In the genomic region with DNA sequence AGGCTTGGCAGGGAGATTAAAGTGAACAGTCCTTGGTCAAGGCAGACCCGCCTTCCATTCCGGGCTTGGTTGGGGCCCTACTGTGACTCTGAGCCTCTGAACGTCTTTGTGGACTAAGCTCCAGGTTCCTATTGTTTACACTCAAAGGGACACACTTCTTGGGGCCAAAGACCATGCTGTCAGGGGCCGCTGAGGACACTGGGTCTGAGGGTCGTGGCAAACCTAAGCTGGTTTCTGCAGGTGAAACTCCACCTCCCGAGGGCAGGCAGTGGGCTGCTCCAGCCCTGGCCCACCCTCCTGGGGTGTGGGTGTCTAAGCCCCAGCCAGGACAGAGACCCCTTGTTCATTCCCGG, we compare ENCODE assay signal across 11 cellular contexts. TPM values are rescaled to one million over a fixed set of nuclear protein-coding genes. Genes with fewer than 3 reads are reported as not detected.
DNase-seq lines count a peak whose midpoint lies in the region; ATAC-seq and TF ChIP-seq lines count a peak whose summit lies in the region.
"Had no signal": no experiment of that assay in that cellular context is flagged by ENCODE, and none has a peak within 500 bp of the region (broad histone marks: within the 10 kb centered on the region; RNA-seq: fewer than 3 reads in every experiment).

No MANE protein-coding gene starts in this region.

- peak overlapping the region; percentile 3 to 62 for H3K9ac ChIP-seq in stomach smooth muscle (ENCODE audit: low read length in 2 of 2)

- no peak for ATAC-seq in activated T-cell treated with anti-CD3 and anti-CD28 coated beads, Interleukin-2, amount 50 U/mL, for 4 hours
- ATAC-seq in activated CD8-positive, alpha-beta T cell treated with anti-CD3 and anti-CD28 coated beads for 36 hours, result no peak
- no peak for ATAC-seq in gastroesophageal sphincter

- peak overlapping the region; percentile 92 for H3K27ac Mint-ChIP-seq in activated T-cell treated with anti-CD3 and anti-CD28 coated beads, Interleukin-2, amount 50 U/mL, for 24 hours
- H3K27ac Mint-ChIP-seq in activated CD8-positive, alpha-beta T cell treated with anti-CD3 and anti-CD28 coated beads for 36 hours, result peak overlapping the region; percentile 90

- H3K4me1 ChIP-seq in gastroesophageal sphincter (peaks cover 6 to 100% (median 60%) of the 10 kb centered on the region in 3 donors), stomach smooth muscle (ENCODE audit: control insufficient read depth, insufficient read depth, low read length) (peaks cover 82% of the 10 kb centered on the region)

- H3K27me3 Mint-ChIP-seq in activated T-cell treated with anti-CD3 and anti-CD28 coated beads, Interleukin-2, amount 50 U/mL, for 24 hours, result no peaks in the 10 kb centered on the region
- no peaks in the 10 kb centered on the region for H3K27me3 Mint-ChIP-seq in activated T-cell treated with anti-CD3 and anti-CD28 coated beads, Interleukin-2, amount 50 U/mL, for 4 hours (ENCODE audit: low read depth)
- H3K27me3 Mint-ChIP-seq in activated CD8-positive, alpha-beta T cell treated with anti-CD3 and anti-CD28 coated beads for 36 hours, result no peaks in the 10 kb centered on the region

- TF ChIP-seq EP300 in gastroesophageal sphincter (IDR thresholded peaks at IDR 0.05), result no peak

- POLR2A ChIA-PET in activated CD8-positive, alpha-beta T cell treated with anti-CD3 and anti-CD28 coated beads for 36 hours (lab: Charles Lee), result interaction anchor here (0.6 to 0.8 kb wide), 2 partner anchors 12 to 43 kb away, joined by 3 to 4 read pairs; a partner anchor contains a TSS

- no peak overlapping the region for H3K4me3 Mint-ChIP-seq in activated T-cell treated with anti-CD3 and anti-CD28 coated beads, Interleukin-2, amount 50 U/mL, for 24 hours
- no peak overlapping the region for H3K4me3 Mint-ChIP-seq in activated T-cell treated with anti-CD3 and anti-CD28 coated beads, Interleukin-2, amount 50 U/mL, for 4 hours
- H3K4me3 Mint-ChIP-seq in activated CD8-positive, alpha-beta T cell treated with anti-CD3 and anti-CD28 coated beads for 36 hours, result no peak overlapping the region

- peaks cover 0 to 64% of the 10 kb centered on the region in 2 donors for H3K36me3 ChIP-seq in gastroesophageal sphincter
- peaks cover under 1 to 15% of the 10 kb centered on the region in 2 donors for H3K36me3 ChIP-seq in stomach smooth muscle (ENCODE audit: control insufficient read depth in 2 of 2, insufficient read depth in 2 of 2, low read length in 2 of 2)

- peaks cover 40% of the 10 kb centered on the region for H3K4me1 Mint-ChIP-seq in activated T-cell treated with anti-CD3 and anti-CD28 coated beads, Interleukin-2, amount 50 U/mL, for 24 hours (ENCODE audit: low read depth)
- peaks cover 41% of the 10 kb centered on the region for H3K4me1 Mint-ChIP-seq in activated T-cell treated with anti-CD3 and anti-CD28 coated beads, Interleukin-2, amount 50 U/mL, for 4 hours (ENCODE audit: low read depth)
- H3K4me1 Mint-ChIP-seq in activated CD8-positive, alpha-beta T cell treated with anti-CD3 and anti-CD28 coated beads for 36 hours (ENCODE audit: low read depth), result peaks cover 36% of the 10 kb centered on the region

- no peak for TF ChIP-seq POLR2A in gastroesophageal sphincter (IDR thresholded peaks at IDR 0.05)

- H3K9me3 Mint-ChIP-seq in activated T-cell treated with anti-CD3 and anti-CD28 coated beads, Interleukin-2, amount 50 U/mL, for 24 hours, result no peaks in the 10 kb centered on the region
- H3K9me3 Mint-ChIP-seq in activated T-cell treated with anti-CD3 and anti-CD28 coated beads, Interleukin-2, amount 50 U/mL, for 4 hours, result no peaks in the 10 kb centered on the region
- no peaks in the 10 kb centered on the region for H3K9me3 Mint-ChIP-seq in activated CD8-positive, alpha-beta T cell treated with anti-CD3 and anti-CD28 coated beads for 36 hours

- TF ChIP-seq CTCF in activated CD8-positive, alpha-beta T cell treated with anti-CD3 and anti-CD28 coated beads for 36 hours (IDR thresholded peaks at IDR 0.05), result no peak
- no peak for TF ChIP-seq CTCF in gastroesophageal sphincter (IDR thresholded peaks at IDR 0.05)

- peak; percentile 25 for DNase-seq in activated T-cell treated with anti-CD3 and anti-CD28 coated beads, Interleukin-2, amount 50 U/mL, for 24 hours
- DNase-seq in activated T-cell treated with anti-CD3 and anti-CD28 coated beads, Interleukin-2, amount 50 U/mL, for 4 hours, result no peak
- DNase-seq in activated CD8-positive, alpha-beta T cell treated with anti-CD3 and anti-CD28 coated beads for 36 hours, result no peak
- no peak for DNase-seq in NCI-H526 treated with DMSO at 0.1 percent for 48 hours (lab: John Stamatoyannopoulos, UW)
- no peak for DNase-seq in globus pallidus (ENCODE audit: low spot score)
- DNase-seq in stimulated activated CD4-positive, alpha-beta T cell treated with anti-CD3 and anti-CD28 coated beads, Interleukin-12 subunit alpha, Interleukin-12 subunit beta, amount 100 ng/mL, for 4 hours, result no peak
- DNase-seq: NCI-H187 had no signal

- H3K27me3 ChIP-seq in gastroesophageal sphincter, result no peaks in the 10 kb centered on the region
- H3K27me3 ChIP-seq in stomach smooth muscle (ENCODE audit: control insufficient read depth in 1 of 2, insufficient read depth in 2 of 2, low read length in 2 of 2), result no peaks in the 10 kb centered on the region

- WGBS in gastroesophageal sphincter (ENCODE audit: low coverage in 1 of 2), 2 donors, result 40% methylated on average over 2 of the region's 7 CpGs; no CpG with 5 or more reads in 1 of the 2 donors

- CTCF ChIA-PET in activated CD8-positive, alpha-beta T cell treated with anti-CD3 and anti-CD28 coated beads for 36 hours (lab: Charles Lee), result interaction anchor here (0.8 to 1.7 kb wide), 5 partner anchors 70 to 108 kb away, joined by 3 to 6 read pairs (median 4); a partner anchor contains a TSS

- intact Hi-C loops in activated CD8-positive, alpha-beta T cell treated with anti-CD3 and anti-CD28 coated beads for 36 hours (cut with micrococcal nuclease), result loop anchor here (5.0 kb wide), 1 partner anchor 106 kb away; no protein-coding TSS in a partner anchor

- H3K9me3 ChIP-seq in gastroesophageal sphincter (no peaks in the 10 kb centered on the region), stomach smooth muscle (ENCODE audit: control insufficient read depth in 2 of 2, low read length in 2 of 2) (no peaks in the 10 kb centered on the region)

- H3K27ac ChIP-seq in gastroesophageal sphincter (peak overlapping the region; percentile 55 to 86 (median 85)), stomach smooth muscle (ENCODE audit: low read length) (peak overlapping the region; percentile 90)

- H3K4me3 ChIP-seq in gastroesophageal sphincter, result no peak overlapping the region
- H3K4me3 ChIP-seq in stomach smooth muscle (ENCODE audit: low read length in 2 of 2), result no peak overlapping the region
- H3K4me3 ChIP-seq: lung, skin epidermis had no signal

- H3K36me3 Mint-ChIP-seq in activated T-cell treated with anti-CD3 and anti-CD28 coated beads, Interleukin-2, amount 50 U/mL, for 24 hours (ENCODE audit: low read depth), result peaks cover 25% of the 10 kb centered on the region
- H3K36me3 Mint-ChIP-seq in activated T-cell treated with anti-CD3 and anti-CD28 coated beads, Interleukin-2, amount 50 U/mL, for 4 hours (ENCODE audit: insufficient read depth), result peaks cover 3% of the 10 kb centered on the region
- H3K36me3 Mint-ChIP-seq in activated CD8-positive, alpha-beta T cell treated with anti-CD3 and anti-CD28 coated beads for 36 hours (ENCODE audit: low read depth), result peaks cover 11% of the 10 kb centered on the region

RNA-seq across cellular contexts. Expression of a gene that starts 43.1 kb away (rescaled TPM):
- 10 to 100 TPM; 55.0 to 70.3 (median 63.6) TPM for total RNA-seq in activated T-cell treated with anti-CD3 and anti-CD28 coated beads, Interleukin-2, amount 50 U/mL, for 4 hours
- total RNA-seq in activated CD8-positive, alpha-beta T cell treated with anti-CD3 and anti-CD28 coated beads for 36 hours, result 10 to 100 TPM; 55.5 to 56.4 TPM
- 1,000 to 10,000 TPM; 1,820 to 3,515 (median 2,996) TPM for total RNA-seq in gastroesophageal sphincter

Comparison
In these comparisons a context has a peak if more than half of its experiments do, and no peak if none do; other contexts are left out.
1. RNA of a gene that starts 43.1 kb away (total RNA-seq): 1,820 to 3,515 TPM in gastroesophageal sphincter; 55.0 to 70.3 TPM in activated T-cell treated with anti-CD3 and anti-CD28 coated beads, Interleukin-2, amount 50 U/mL, for 4 hours and 55.5 to 56.4 TPM in activated CD8-positive, alpha-beta T cell treated with anti-CD3 and anti-CD28 coated beads for 36 hours; every median in the first group is over 10 times any median in the second.